ENCODE assay signal across 15 cellular contexts in genomic region chr5:9170026-9170425, GRCh38.
DNase-seq lines count a peak whose midpoint lies in the region; ATAC-seq and TF ChIP-seq lines count a peak whose summit lies in the region.
"Had no signal": no experiment of that assay in that cellular context is flagged by ENCODE, and none has a peak within 500 bp of the region (broad histone marks: within the 10 kb centered on the region; RNA-seq: fewer than 3 reads in every experiment).

No MANE protein-coding gene starts in this region.

- TF ChIP-seq CTCF in RWPE1 (conservative IDR thresholded peaks at IDR 0.05; ENCODE audit: low read depth): no peak
- no peak for TF ChIP-seq CTCF in fibroblast of lung (conservative IDR thresholded peaks at IDR 0.05 in 1 of 2, IDR thresholded peaks at IDR 0.05 in 1 of 2; ENCODE audit: low read depth in 1 of 2, low read length in 2 of 2)
- no peak for TF ChIP-seq CTCF in SK-N-SH (IDR thresholded peaks at IDR 0.05)
- no peak for TF ChIP-seq CTCF in gastrocnemius medialis (IDR thresholded peaks at IDR 0.05 in 4 of 5, conservative IDR thresholded peaks at IDR 0.05 in 1 of 5)
- TF ChIP-seq CTCF in brain microvascular endothelial cell (IDR thresholded peaks at IDR 0.05; ENCODE audit: low read depth, low read length, missing control alignments): no peak

- CTCF ChIA-PET in RWPE1 (lab: Yijun Ruan, JAX): no interaction called here
- CTCF ChIA-PET in SK-N-SH (lab: Yijun Ruan, JAX): interaction anchor here (1.4 kb wide), 1 partner anchor 14 kb away, joined by 3 read pairs; no protein-coding TSS in a partner anchor

- no peak for ATAC-seq in gastrocnemius medialis
- ATAC-seq: Right ventricle myocardium inferior had no signal

- POLR2A ChIA-PET in RWPE1 (lab: Yijun Ruan, JAX; ENCODE audit: low non-redundant PET): no interaction called here
- POLR2A ChIA-PET in SK-N-SH (lab: Yijun Ruan, JAX): no interaction called here

- no peak for TF ChIP-seq RAD21 in SK-N-SH (IDR thresholded peaks at IDR 0.05; ENCODE audit: low read length)

- peak; percentile 45 for DNase-seq in HCEC 1CT
- peak; percentile 20 for DNase-seq in RWPE1 (ENCODE audit: low spot score)
- peak; percentile 22 to 35 for DNase-seq in fibroblast of lung (ENCODE audit: low read depth in 2 of 2)
- peak; percentile 39 for DNase-seq in kidney tubule cell (ENCODE audit: low spot score)
- no peak for DNase-seq in SK-N-SH
- DNase-seq in gastrocnemius medialis: no peak
- no peak for DNase-seq in NCI-H1694 treated with DMSO at 0.1 percent for 48 hours (lab: John Stamatoyannopoulos, UW)
- no peak for DNase-seq in brain microvascular endothelial cell
- DNase-seq: CD4-positive, CD25-positive, alpha-beta regulatory T cell; H9; Karpas-422; NCI-H1105 treated with DMSO at 0.1 percent for 48 hours; NCI-H187 treated with DMSO at 0.1 percent for 48 hours; OCI-M1 had no signal

- no peak overlapping the region for H3K9ac ChIP-seq in fibroblast of lung (ENCODE audit: insufficient read depth, low read length)
- no peak overlapping the region for H3K9ac ChIP-seq in SK-N-SH

- intact Hi-C loops in gastrocnemius medialis (cut with DNase I; ENCODE audit: low total_unique reads): no loop called here

- H3K4me3 ChIP-seq in fibroblast of lung (replicated peaks in 1 of 4; ENCODE audit: control extremely low read depth in 1 of 4, insufficient read depth in 1 of 4, low read depth in 3 of 4, low read length in 4 of 4) (no peak overlapping the region), SK-N-SH (ENCODE audit: low read depth in 2 of 2, low read length in 1 of 2) (no peak overlapping the region), gastrocnemius medialis (no peak overlapping the region), brain microvascular endothelial cell (ENCODE audit: low read depth, low read length) (no peak overlapping the region)

- H3K4me2 ChIP-seq in fibroblast of lung (ENCODE audit: extremely low read depth, insufficient read depth, low read length): no peak overlapping the region
- no peak overlapping the region for H3K4me2 ChIP-seq in SK-N-SH

- no peak for TF ChIP-seq EP300 in SK-N-SH (IDR thresholded peaks at IDR 0.05; ENCODE audit: borderline replicate concordance in 1 of 2, low read depth in 1 of 2, low read length in 1 of 2)

- no peaks in the 10 kb centered on the region for H3K9me2 ChIP-seq in SK-N-SH

- in situ Hi-C loops in gastrocnemius medialis (cut with MboI; ENCODE audit: low sequenced_read_pairs in 4 of 4): no loop called here
- in situ Hi-C loops in brain microvascular endothelial cell (cut with HindIII; ENCODE audit: low pct_ligation_motif_present, low sequenced_read_pairs): no loop called here

- H3F3A ChIP-seq in SK-N-SH (replicated peaks; ENCODE audit: insufficient read depth): no peaks in the 10 kb centered on the region

- H3K4me1 ChIP-seq in fibroblast of lung (ENCODE audit: control insufficient read depth, extremely low read depth, insufficient read depth, low read length) (peaks cover 7% of the 10 kb centered on the region), SK-N-SH (ENCODE audit: control insufficient read depth in 1 of 2, insufficient read depth in 2 of 2, low read depth in 1 of 2, low read length in 1 of 2) (peaks cover 0 to 2% of the 10 kb centered on the region in 2 experiments; a peak in 2 of 4 replicates), gastrocnemius medialis (no peaks in the 10 kb centered on the region)

- no peak overlapping the region for H3K27ac ChIP-seq in RWPE1
- no peak overlapping the region for H3K27ac ChIP-seq in fibroblast of lung (ENCODE audit: insufficient read depth, low read length)
- no peak overlapping the region for H3K27ac ChIP-seq in SK-N-SH (ENCODE audit: low read depth in 2 of 2, low read length in 1 of 2)
- no peak overlapping the region for H3K27ac ChIP-seq in gastrocnemius medialis
- no peak overlapping the region for H3K27ac ChIP-seq in brain microvascular endothelial cell

- H4K20me1 ChIP-seq in fibroblast of lung (ENCODE audit: control insufficient read depth, extremely low read depth, insufficient read depth, low read length): no peaks in the 10 kb centered on the region
- no peaks in the 10 kb centered on the region for H4K20me1 ChIP-seq in SK-N-SH (ENCODE audit: insufficient read depth)

- no peaks in the 10 kb centered on the region for H3K36me3 ChIP-seq in fibroblast of lung (ENCODE audit: control insufficient read depth, insufficient read depth, low read length)
- no peaks in the 10 kb centered on the region for H3K36me3 ChIP-seq in SK-N-SH (replicated peaks in 1 of 2; ENCODE audit: control insufficient read depth in 1 of 2, insufficient read depth in 2 of 2, low read length in 1 of 2)
- H3K36me3 ChIP-seq in gastrocnemius medialis: no peaks in the 10 kb centered on the region
- H3K36me3 ChIP-seq in brain microvascular endothelial cell (replicated peaks): no peaks in the 10 kb centered on the region

- no peaks in the 10 kb centered on the region for H3K9me3 ChIP-seq in fibroblast of lung (ENCODE audit: control insufficient read depth, insufficient read depth, low read depth, low read length)
- H3K9me3 ChIP-seq in SK-N-SH: no peaks in the 10 kb centered on the region
- no peaks in the 10 kb centered on the region for H3K9me3 ChIP-seq in gastrocnemius medialis

- no peaks in the 10 kb centered on the region for H3K27me3 ChIP-seq in fibroblast of lung (ENCODE audit: control insufficient read depth, insufficient read depth, low read length)
- no peaks in the 10 kb centered on the region for H3K27me3 ChIP-seq in SK-N-SH (ENCODE audit: insufficient read depth)
- no peaks in the 10 kb centered on the region for H3K27me3 ChIP-seq in gastrocnemius medialis
- no peaks in the 10 kb centered on the region for H3K27me3 ChIP-seq in brain microvascular endothelial cell (replicated peaks)

- no peak for TF ChIP-seq POLR2A in gastrocnemius medialis (IDR thresholded peaks at IDR 0.05)

- H3K79me2 ChIP-seq in fibroblast of lung (ENCODE audit: control insufficient read depth, insufficient read depth, low read length) (no peaks in the 10 kb centered on the region), SK-N-SH (ENCODE audit: insufficient read depth) (no peaks in the 10 kb centered on the region)

- H2AFZ ChIP-seq in fibroblast of lung (ENCODE audit: low read length): no peak overlapping the region
- no peak overlapping the region for H2AFZ ChIP-seq in SK-N-SH (ENCODE audit: low read depth)

TF ChIP-seq in SK-N-SH, 30 proteins besides CTCF, POLR2A, EP300 and RAD21:
- TF ChIP-seq RCOR1 (IDR thresholded peaks at IDR 0.05; ENCODE audit: low read length) (no peak), JUND (IDR thresholded peaks at IDR 0.05) (no peak), TAF1 (IDR thresholded peaks at IDR 0.05; ENCODE audit: borderline replicate concordance, low read depth, low read length) (no peak), IRF3 (IDR thresholded peaks at IDR 0.05; ENCODE audit: low read depth, low read length) (no peak), SMC3 (IDR thresholded peaks at IDR 0.05; ENCODE audit: low read depth, low read length) (no peak), PBX3 (IDR thresholded peaks at IDR 0.05) (no peak), TEAD4 (IDR thresholded peaks at IDR 0.05; ENCODE audit: borderline replicate concordance, insufficient read depth) (no peak), SIN3A (IDR thresholded peaks at IDR 0.05; ENCODE audit: borderline replicate concordance, low read depth, low read length) (no peak), MXI1 (IDR thresholded peaks at IDR 0.05; ENCODE audit: low read depth, low read length) (no peak), YY1 (IDR thresholded peaks at IDR 0.05; ENCODE audit: low read depth) (no peak)

Comparison
In these comparisons a context has a peak if more than half of its experiments do, and no peak if none do; other contexts are left out.
1. DNase-seq: peak in HCEC 1CT (single experiment), RWPE1 (single experiment), fibroblast of lung (2 of 2) and kidney tubule cell (single experiment); none in SK-N-SH (single experiment), gastrocnemius medialis (0 of 2), NCI-H1694 treated with DMSO at 0.1 percent for 48 hours (single experiment) and brain microvascular endothelial cell (single experiment).